In the genomic region with DNA sequence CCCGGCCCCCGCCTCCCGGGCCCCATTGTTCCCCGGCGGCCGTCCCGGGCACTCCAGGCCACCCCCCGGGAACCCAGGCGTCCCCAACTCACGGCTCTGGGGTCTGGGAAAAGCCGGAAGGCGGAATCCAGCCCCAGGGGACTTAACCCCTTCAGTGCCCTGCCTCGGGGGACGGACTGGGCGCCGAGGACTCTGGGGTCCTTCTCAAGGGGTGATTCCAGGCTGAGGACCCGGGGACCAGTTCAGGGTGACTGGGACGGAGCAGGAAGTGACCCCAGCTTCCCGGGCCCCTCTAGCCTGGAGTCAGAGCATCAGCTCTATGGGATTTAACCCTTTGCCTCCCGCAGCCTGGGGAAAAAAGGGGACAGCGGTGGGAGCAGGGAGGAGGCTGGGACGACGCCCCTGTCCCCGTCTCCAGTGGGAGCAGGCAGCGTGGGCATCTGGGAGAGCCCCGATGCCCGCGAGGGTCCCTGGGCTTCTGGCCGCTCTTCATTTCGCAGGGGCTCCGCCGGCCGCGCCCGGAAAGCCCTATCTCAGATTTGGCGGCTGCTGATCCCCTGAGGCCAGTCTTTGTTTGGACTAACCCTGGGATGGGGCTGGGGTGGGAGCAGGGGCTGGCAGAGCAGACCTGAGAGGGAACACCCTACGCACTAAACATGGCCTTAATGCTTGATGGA, we compare ENCODE assay signal across 8 cellular contexts. TPM values are rescaled to one million over a fixed set of nuclear protein-coding genes. Genes with fewer than 3 reads are reported as not detected.
DNase-seq lines count a peak whose midpoint lies in the region; ATAC-seq, FAIRE-seq and TF ChIP-seq lines count a peak whose summit lies in the region.

ZNF629 (minus strand) TSS at position 270 of the 677 bp plus-strand sequence. CDS start 2,723 bp downstream, outside the sequence.

- H3K27ac Mint-ChIP-seq in astrocyte (ENCODE audit: unreplicated experiment) = peak within 1 kb of the TSS; percentile 81

- H2AFZ ChIP-seq in OCI-LY3 (ENCODE audit: low read depth, low read length) (peak within 1 kb of the TSS; percentile 63; the same call in 1 of the 2 replicates), astrocyte (ENCODE audit: low read depth, low read length) (peak within 1 kb of the TSS; percentile 93), parathyroid adenoma (peak within 1 kb of the TSS; percentile 94)

- peaks cover 33% of the 10 kb centered on the region for H3K36me3 ChIP-seq in BLaER1
- H3K36me3 ChIP-seq in OCI-LY3 (replicated peaks; ENCODE audit: low read depth, low read length) = no peaks in the 10 kb centered on the region
- H3K36me3 ChIP-seq in astrocyte (ENCODE audit: insufficient read depth, low read length) = no peaks in the 10 kb centered on the region
- no peaks in the 10 kb centered on the region for H3K36me3 ChIP-seq in parathyroid adenoma (ENCODE audit: control insufficient read depth, insufficient read depth, low read length)

- no peak for TF ChIP-seq CTCF in OCI-LY3 (IDR thresholded peaks at IDR 0.05; ENCODE audit: low read depth, low read length)
- TF ChIP-seq CTCF in astrocyte (IDR thresholded peaks at IDR 0.05; ENCODE audit: insufficient read depth, low read depth, low read length) = no peak
- TF ChIP-seq CTCF in parathyroid adenoma (IDR thresholded peaks at IDR 0.05) = no peak

- H3K79me2 ChIP-seq in OCI-LY3 (ENCODE audit: low read length) = no peaks in the 10 kb centered on the region
- H3K79me2 ChIP-seq in astrocyte (ENCODE audit: insufficient read depth, low read length) = peaks cover 46% of the 10 kb centered on the region
- peaks cover 2% of the 10 kb centered on the region for H3K79me2 ChIP-seq in parathyroid adenoma

- DNase-seq in HCEC 1CT (peak; percentile 67), astrocyte (ENCODE audit: low read depth) (peak; percentile 50), right cardiac atrium (peak; percentile 78 to 89 (median 88))
- DNase-seq in effector CD4-positive, alpha-beta T cell = no peak

- FAIRE-seq in astrocyte (lab: Jason Lieb, UNC) = no peak

- H3K9me3 ChIP-seq in BLaER1 (no peaks in the 10 kb centered on the region), OCI-LY3 (ENCODE audit: insufficient read depth, low read length) (no peaks in the 10 kb centered on the region), astrocyte (ENCODE audit: insufficient read depth, low read depth, low read length) (no peaks in the 10 kb centered on the region), right cardiac atrium (ENCODE audit: control insufficient read depth, low read length) (no peaks in the 10 kb centered on the region), parathyroid adenoma (ENCODE audit: control insufficient read depth, low read length) (no peaks in the 10 kb centered on the region)

- peak within 1 kb of the TSS; percentile 95 for H3K4me3 ChIP-seq in BLaER1
- H3K4me3 ChIP-seq in OCI-LY3 (ENCODE audit: low read length) = peak within 1 kb of the TSS; percentile 76
- H3K4me3 ChIP-seq in astrocyte (ENCODE audit: insufficient read depth, low read depth, low read length) = peak within 1 kb of the TSS; percentile 87
- H3K4me3 ChIP-seq in right cardiac atrium (ENCODE audit: low read length) = peak within 1 kb of the TSS; percentile 98
- H3K4me3 ChIP-seq in parathyroid adenoma (ENCODE audit: low read depth, low read length) = peak within 1 kb of the TSS; percentile 91

- no peaks in the 10 kb centered on the region for H3K9me3 Mint-ChIP-seq in astrocyte (ENCODE audit: unreplicated experiment)

- peak within 1 kb of the TSS; percentile 99 for H3K4me2 ChIP-seq in BLaER1
- H3K4me2 ChIP-seq in OCI-LY3 (ENCODE audit: low read length) = peak within 1 kb of the TSS; percentile 40
- H3K4me2 ChIP-seq in astrocyte (ENCODE audit: low read length) = peak within 1 kb of the TSS; percentile 99
- peak within 1 kb of the TSS; percentile 98 for H3K4me2 ChIP-seq in parathyroid adenoma (ENCODE audit: low read length)

- 1% methylated on average over 37 of the region's 37 CpGs for WGBS in right cardiac atrium

- intact Hi-C loops in right cardiac atrium (cut with DNase I) = loop anchor here in 1 of 4 donors (10.0 kb wide), 1 partner anchor 108 kb away; the partner anchor contains the start of genes BCL7C and CTF1

- H3K4me1 Mint-ChIP-seq in astrocyte (ENCODE audit: low read depth, unreplicated experiment) = peaks cover 4% of the 10 kb centered on the region

- H3K9ac ChIP-seq in BLaER1 (peak within 1 kb of the TSS; percentile 96), OCI-LY3 (ENCODE audit: low read length) (peak within 1 kb of the TSS; percentile 49; the same call in 1 of the 2 replicates), astrocyte (ENCODE audit: low read length) (peak within 1 kb of the TSS; percentile 96), parathyroid adenoma (peak within 1 kb of the TSS; percentile 62)

- peaks cover 7% of the 10 kb centered on the region for H3K27me3 Mint-ChIP-seq in astrocyte (ENCODE audit: low read depth, unreplicated experiment)

- H3K36me3 Mint-ChIP-seq in astrocyte (ENCODE audit: low read depth, unreplicated experiment) = peaks cover 7% of the 10 kb centered on the region

- H3K27me3 ChIP-seq in BLaER1 (no peaks in the 10 kb centered on the region), OCI-LY3 (ENCODE audit: low read depth, low read length) (no peaks in the 10 kb centered on the region), astrocyte (ENCODE audit: insufficient read depth, low read length) (no peaks in the 10 kb centered on the region), right cardiac atrium (ENCODE audit: control insufficient read depth, insufficient read depth) (no peaks in the 10 kb centered on the region), parathyroid adenoma (ENCODE audit: control insufficient read depth, insufficient read depth, low read length) (no peaks in the 10 kb centered on the region)

- peak within 1 kb of the TSS; percentile 90 for H3K4me3 Mint-ChIP-seq in astrocyte (ENCODE audit: unreplicated experiment)

- H4K20me1 ChIP-seq in BLaER1 = peaks cover 33% of the 10 kb centered on the region
- H4K20me1 ChIP-seq in OCI-LY3 (ENCODE audit: insufficient read depth, low read length) = no peaks in the 10 kb centered on the region
- peaks cover 19% of the 10 kb centered on the region for H4K20me1 ChIP-seq in astrocyte (ENCODE audit: insufficient read depth, low read length)

- H3K4me1 ChIP-seq in BLaER1 = peaks cover 30% of the 10 kb centered on the region
- H3K4me1 ChIP-seq in OCI-LY3 (ENCODE audit: low read length) = no peaks in the 10 kb centered on the region
- H3K4me1 ChIP-seq in astrocyte (ENCODE audit: insufficient read depth, low read length) = peaks cover 12% of the 10 kb centered on the region
- H3K4me1 ChIP-seq in right cardiac atrium (ENCODE audit: control insufficient read depth, insufficient read depth, low read length) = peaks cover 7% of the 10 kb centered on the region
- H3K4me1 ChIP-seq in parathyroid adenoma = peaks cover 10% of the 10 kb centered on the region

- peak within 1 kb of the TSS; percentile 96 for H3K27ac ChIP-seq in BLaER1
- no peak within 1 kb of the TSS for H3K27ac ChIP-seq in OCI-LY3 (ENCODE audit: low read length)
- peak within 1 kb of the TSS; percentile 83 for H3K27ac ChIP-seq in astrocyte (ENCODE audit: low read depth, low read length)
- peak within 1 kb of the TSS; percentile 81 for H3K27ac ChIP-seq in right cardiac atrium (ENCODE audit: low read length)
- H3K27ac ChIP-seq in parathyroid adenoma = peak within 1 kb of the TSS; percentile 78

- ATAC-seq in right cardiac atrium (peak; percentile 84 to 86), GM21717 (IDR thresholded peaks at IDR 0.05; ENCODE audit: unreplicated experiment) (no peak)

RNA-seq across cellular contexts. Expression of gene ZNF629, which starts in this region (rescaled TPM):
- total RNA-seq in astrocyte = 17.4 and 17.6 TPM in 2 replicates
- 10 to 100 TPM; 22.9 to 25.1 (median 24.8) TPM for total RNA-seq in right cardiac atrium
- polyA plus RNA-seq in right cardiac atrium = 15.2 TPM

Comparison
In these comparisons a context has a peak if more than half of its experiments do, and no peak if none do; other contexts are left out.
1. H3K4me2 ChIP-seq: peak in every context shown above with its lines; median percentile 99 in BLaER1; 99 in astrocyte; 98 in parathyroid adenoma; 40 in OCI-LY3.